In genomic region chr6:137248702-137249101, GRCh38 we compare ENCODE assay signal across 15 cellular contexts.
A peak's percentile ranks its signal among the peaks of the same experiment; 100 is the strongest.
DNase-seq lines count a peak whose midpoint lies in the region; ATAC-seq lines count a peak whose summit lies in the region.
"Had no signal": no experiment of that assay in that cellular context is flagged by ENCODE, and none has a peak within 500 bp of the region (broad histone marks: within the 10 kb centered on the region; RNA-seq: fewer than 3 reads in every experiment).

No MANE protein-coding gene starts in this region.

- H3K9me3 Mint-ChIP-seq in dendritic cell treated with granulocyte-macrophage colony-stimulating factor and Interleukin-4, amounts not matched to agents 40 ng/mL and 50 ng/mL, for 4 days, result peaks cover 16% of the 10 kb centered on the region
- peaks cover 6% of the 10 kb centered on the region for H3K9me3 Mint-ChIP-seq in stimulated activated memory B cell treated with anti-CD40 and anti-IgM and Interleukin-4, amounts not matched to agents 10 μg/mL and 1 μg/mL and 100 μg/mL, for 72 hours

- H3K27ac Mint-ChIP-seq in dendritic cell treated with granulocyte-macrophage colony-stimulating factor and Interleukin-4, amounts not matched to agents 40 ng/mL and 50 ng/mL, for 4 days, result peak overlapping the region; percentile 58
- peak overlapping the region; percentile 40 for H3K27ac Mint-ChIP-seq in stimulated activated memory B cell treated with anti-CD40 and anti-IgM and Interleukin-4, amounts not matched to agents 10 μg/mL and 1 μg/mL and 100 μg/mL, for 72 hours
- H3K27ac Mint-ChIP-seq: activated CD4-positive, alpha-beta memory T cell treated with anti-CD3 and anti-CD28 coated beads, Interleukin-2, amount 10 ng/mL, durations not matched to agents 7 days and 5 days had no signal

- DNase-seq in NCI-H748 (lab: John Stamatoyannopoulos, UW; ENCODE audit: unreplicated experiment) (peak; percentile 24), NCI-H748 treated with DMSO at 0.1 percent for 48 hours (lab: John Stamatoyannopoulos, UW) (no peak), NAMALWA (ENCODE audit: low spot score) (peak; percentile 37), retina (no peak)
- DNase-seq: activated CD4-positive, alpha-beta memory T cell treated with anti-CD3 and anti-CD28 coated beads, Interleukin-2, amount 10 ng/mL, durations not matched to agents 7 days and 5 days; GOT3; heart right ventricle; NCI-H187 treated with DMSO at 0.1 percent for 48 hours; stimulated activated CD4-positive, alpha-beta T cell treated with anti-CD3 and anti-CD28 coated beads, Interleukin-12 subunit alpha, Interleukin-12 subunit beta, amount 100 ng/mL, for 4 hours; trophoblast cell had no signal

- intact Hi-C loops in dendritic cell treated with granulocyte-macrophage colony-stimulating factor and Interleukin-4, amounts not matched to agents 40 ng/mL and 50 ng/mL, for 4 days (cut with micrococcal nuclease), result loop anchor here (5.0 kb wide), 1 partner anchor 36 kb away; no protein-coding TSS in a partner anchor

- peak; percentile 77 for ATAC-seq in stimulated activated memory B cell treated with anti-CD40 and anti-IgM and Interleukin-4, amounts not matched to agents 10 μg/mL and 1 μg/mL and 100 μg/mL, for 72 hours
- ATAC-seq in HG02571 (IDR thresholded peaks at IDR 0.05; ENCODE audit: unreplicated experiment), result no peak
- ATAC-seq in HG02852 (IDR thresholded peaks at IDR 0.05; ENCODE audit: unreplicated experiment), result no peak
- ATAC-seq: A549 had no signal

- H3K27me3 Mint-ChIP-seq in dendritic cell treated with granulocyte-macrophage colony-stimulating factor and Interleukin-4, amounts not matched to agents 40 ng/mL and 50 ng/mL, for 4 days, result no peaks in the 10 kb centered on the region
- no peaks in the 10 kb centered on the region for H3K27me3 Mint-ChIP-seq in stimulated activated memory B cell treated with anti-CD40 and anti-IgM and Interleukin-4, amounts not matched to agents 10 μg/mL and 1 μg/mL and 100 μg/mL, for 72 hours

- H3K36me3 Mint-ChIP-seq in dendritic cell treated with granulocyte-macrophage colony-stimulating factor and Interleukin-4, amounts not matched to agents 40 ng/mL and 50 ng/mL, for 4 days (ENCODE audit: low read depth), result peaks cover 11% of the 10 kb centered on the region
- peaks cover 6% of the 10 kb centered on the region for H3K36me3 Mint-ChIP-seq in stimulated activated memory B cell treated with anti-CD40 and anti-IgM and Interleukin-4, amounts not matched to agents 10 μg/mL and 1 μg/mL and 100 μg/mL, for 72 hours

- no peak overlapping the region for H3K4me3 Mint-ChIP-seq in dendritic cell treated with granulocyte-macrophage colony-stimulating factor and Interleukin-4, amounts not matched to agents 40 ng/mL and 50 ng/mL, for 4 days
- no peak overlapping the region for H3K4me3 Mint-ChIP-seq in stimulated activated memory B cell treated with anti-CD40 and anti-IgM and Interleukin-4, amounts not matched to agents 10 μg/mL and 1 μg/mL and 100 μg/mL, for 72 hours
- H3K4me3 Mint-ChIP-seq: activated CD4-positive, alpha-beta memory T cell treated with anti-CD3 and anti-CD28 coated beads, Interleukin-2, amount 10 ng/mL, durations not matched to agents 7 days and 5 days had no signal

- peaks cover 66% of the 10 kb centered on the region for H3K4me1 Mint-ChIP-seq in dendritic cell treated with granulocyte-macrophage colony-stimulating factor and Interleukin-4, amounts not matched to agents 40 ng/mL and 50 ng/mL, for 4 days (ENCODE audit: low read depth)
- H3K4me1 Mint-ChIP-seq in stimulated activated memory B cell treated with anti-CD40 and anti-IgM and Interleukin-4, amounts not matched to agents 10 μg/mL and 1 μg/mL and 100 μg/mL, for 72 hours, result peaks cover 11% of the 10 kb centered on the region

Comparison
In these comparisons a context has a peak if more than half of its experiments do, and no peak if none do; other contexts are left out.
1. DNase-seq: peak in NCI-H748 (single experiment) and NAMALWA (single experiment); none in NCI-H748 treated with DMSO at 0.1 percent for 48 hours (single experiment) and retina (single experiment).